ENCODE assay signal across 2 cellular contexts in genomic region chr7:107579546-107579880, GRCh38.
TF ChIP-seq lines count a peak whose summit lies in the region.

No MANE protein-coding gene starts in this region.

TF ChIP-seq in GM12878, 131 proteins besides CTCF, POLR2A, EP300 and RAD21 (continues in another document):
- no peak for TF ChIP-seq HDAC2 (IDR thresholded peaks at IDR 0.05)
- TF ChIP-seq RELB (IDR thresholded peaks at IDR 0.05; ENCODE audit: low read depth) = 0 out of 2 replicates have a peak, but pooled peaks have one; percentile 12
- no peak for TF ChIP-seq PAX8 (IDR thresholded peaks at IDR 0.05)
- no peak for TF ChIP-seq RBBP5 (conservative IDR thresholded peaks at IDR 0.05)
- no peak for TF ChIP-seq ZNF24 (IDR thresholded peaks at IDR 0.05)
- no peak for TF ChIP-seq EZH2 (IDR thresholded peaks at IDR 0.05; ENCODE audit: borderline replicate concordance, control insufficient read depth, low read depth, low read length)
- no peak for TF ChIP-seq STAT3 (IDR thresholded peaks at IDR 0.05; ENCODE audit: low read depth, low read length)
- no peak for TF ChIP-seq ELK1 (IDR thresholded peaks at IDR 0.05; ENCODE audit: low read depth, low read length)
- no peak for TF ChIP-seq TAF1 (IDR thresholded peaks at IDR 0.05; ENCODE audit: borderline replicate concordance, low read depth, low read length)
- no peak for TF ChIP-seq TCF7 (IDR thresholded peaks at IDR 0.05; ENCODE audit: borderline replicate concordance)
- TF ChIP-seq SREBF2 (IDR thresholded peaks at IDR 0.05; ENCODE audit: low read length) = no peak
- TF ChIP-seq FOXK2 (IDR thresholded peaks at IDR 0.05) = no peak
- no peak for TF ChIP-seq ATF2 (IDR thresholded peaks at IDR 0.05; ENCODE audit: low read length)
- TF ChIP-seq ZSCAN29 (IDR thresholded peaks at IDR 0.05) = no peak
- TF ChIP-seq ZBTB40 (IDR thresholded peaks at IDR 0.05; ENCODE audit: borderline replicate concordance) = peak; percentile 38; the same call in 1 of the 2 replicates
- TF ChIP-seq E4F1 (IDR thresholded peaks at IDR 0.05; ENCODE audit: borderline replicate concordance, partially characterized antibody) = no peak

TF ChIP-seq in liver, 16 proteins besides CTCF, POLR2A, EP300 and RAD21:
- TF ChIP-seq HNF4G (IDR thresholded peaks at IDR 0.05) (no peak), ATF3 (IDR thresholded peaks at IDR 0.05) (no peak), EGR1 (IDR thresholded peaks at IDR 0.05; ENCODE audit: low read depth in 2 of 2) (no peak), YY1 (IDR thresholded peaks at IDR 0.05) (no peak), HNF4A (conservative IDR thresholded peaks at IDR 0.05) (no peak), RXRA (IDR thresholded peaks at IDR 0.05) (no peak), TAF1 (conservative IDR thresholded peaks at IDR 0.05) (no peak), FOXA2 (IDR thresholded peaks at IDR 0.05) (no peak), NR2F2 (IDR thresholded peaks at IDR 0.05) (no peak), MAX (IDR thresholded peaks at IDR 0.05) (no peak), ZBTB33 (IDR thresholded peaks at IDR 0.05) (no peak), REST (IDR thresholded peaks at IDR 0.05) (no peak), GABPA (IDR thresholded peaks at IDR 0.05 in 1 of 2, conservative IDR thresholded peaks at IDR 0.05 in 1 of 2) (no peak)
